Comparison of ENCODE assay signal across 15 cellular contexts in the genomic region with DNA sequence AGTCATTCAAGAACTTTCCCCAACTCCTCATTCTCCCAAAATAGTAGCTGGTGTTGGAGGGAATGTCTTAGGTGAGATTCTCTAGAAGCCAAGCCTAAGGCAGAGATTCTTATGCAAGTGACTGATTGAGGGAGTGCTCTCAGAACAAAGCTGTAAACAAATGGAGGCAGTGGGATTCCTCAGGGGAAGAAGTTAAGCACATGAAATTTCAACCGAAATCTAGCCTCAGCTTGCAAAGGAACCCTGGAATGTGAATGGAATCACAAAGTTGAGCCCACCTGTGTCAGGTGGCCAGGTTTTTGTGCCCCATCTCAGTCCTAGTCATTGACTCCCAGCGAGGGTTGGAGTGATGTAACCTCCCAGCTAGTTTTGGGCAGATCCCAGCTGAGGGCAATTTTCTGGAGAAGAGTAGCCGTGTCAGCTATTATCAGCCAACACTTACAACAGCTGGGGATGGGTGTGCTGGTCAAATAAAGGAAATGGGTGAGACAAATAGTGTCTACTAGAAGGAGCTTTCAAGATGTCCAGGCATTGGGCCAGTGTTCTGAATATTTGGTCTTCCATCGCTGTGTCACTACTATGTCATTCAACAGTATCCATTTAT. TPM values are rescaled to one million over a fixed set of nuclear protein-coding genes. Genes with fewer than 3 reads are reported as not detected.
DNase-seq lines count a peak whose midpoint lies in the region; TF ChIP-seq lines count a peak whose summit lies in the region.
"Had no signal": no experiment of that assay in that cellular context is flagged by ENCODE, and none has a peak within 500 bp of the region (broad histone marks: within the 10 kb centered on the region; RNA-seq: fewer than 3 reads in every experiment).

No MANE protein-coding gene starts in this region.

- peak overlapping the region; percentile 97 for H2AFZ ChIP-seq in neural progenitor cell (replicated peaks)

- peak overlapping the region; percentile 18 for H3K27ac ChIP-seq in neural progenitor cell
- no peak overlapping the region for H3K27ac ChIP-seq in CD4-positive, alpha-beta memory T cell (ENCODE audit: low read depth, low read length)

- H4K20me1 ChIP-seq in neural progenitor cell (ENCODE audit: low read depth): no peaks in the 10 kb centered on the region

- no peak overlapping the region for H3K4me2 ChIP-seq in neural progenitor cell

- H3K9me3 Mint-ChIP-seq in neural progenitor cell: no peaks in the 10 kb centered on the region
- no peaks in the 10 kb centered on the region for H3K9me3 Mint-ChIP-seq in CD4-positive, alpha-beta memory T cell
- H3K9me3 Mint-ChIP-seq: activated CD4-positive, alpha-beta memory T cell treated with anti-CD3 and anti-CD28 coated beads, Interleukin-2, amount 10 ng/mL, durations not matched to agents 7 days and 5 days; stimulated activated effector memory CD8-positive, alpha-beta T cell treated with anti-CD3 and anti-CD28 coated beads, Interleukin-12 subunit alpha, Interleukin-12 subunit beta, amount 100 ng/mL, for 72 hours had no signal

- H3K4me1 ChIP-seq in neural progenitor cell: peaks cover 13% of the 10 kb centered on the region
- no peaks in the 10 kb centered on the region for H3K4me1 ChIP-seq in CD4-positive, alpha-beta memory T cell (ENCODE audit: insufficient read depth, low read length)
- H3K4me1 ChIP-seq: psoas muscle had no signal

- no peaks in the 10 kb centered on the region for H3K9me3 ChIP-seq in neural progenitor cell (ENCODE audit: low read depth)
- no peaks in the 10 kb centered on the region for H3K9me3 ChIP-seq in CD4-positive, alpha-beta memory T cell (ENCODE audit: control insufficient read depth in 1 of 2, low read length in 2 of 2)
- H3K9me3 ChIP-seq: psoas muscle had no signal

- H3K27me3 Mint-ChIP-seq in neural progenitor cell (ENCODE audit: insufficient read depth, low read depth): no peaks in the 10 kb centered on the region
- H3K27me3 Mint-ChIP-seq in CD4-positive, alpha-beta memory T cell: peaks cover 0 to 3% of the 10 kb centered on the region in 2 donors

- H3K36me3 ChIP-seq in neural progenitor cell: peaks cover 3% of the 10 kb centered on the region
- no peaks in the 10 kb centered on the region for H3K36me3 ChIP-seq in CD4-positive, alpha-beta memory T cell (ENCODE audit: insufficient read depth, low read length)

- H3F3A ChIP-seq in neural progenitor cell (ENCODE audit: low read depth): peaks cover 4% of the 10 kb centered on the region

- no peak overlapping the region for H3K27ac Mint-ChIP-seq in neural progenitor cell
- H3K27ac Mint-ChIP-seq in CD4-positive, alpha-beta memory T cell: no peak overlapping the region
- H3K27ac Mint-ChIP-seq: activated CD4-positive, alpha-beta memory T cell treated with anti-CD3 and anti-CD28 coated beads, Interleukin-2, amount 10 ng/mL, durations not matched to agents 7 days and 5 days had no signal

- H3K4me3 Mint-ChIP-seq in neural progenitor cell: no peak overlapping the region
- no peak overlapping the region for H3K4me3 Mint-ChIP-seq in CD4-positive, alpha-beta memory T cell
- H3K4me3 Mint-ChIP-seq: activated CD4-positive, alpha-beta memory T cell treated with anti-CD3 and anti-CD28 coated beads, Interleukin-2, amount 10 ng/mL, durations not matched to agents 7 days and 5 days; stimulated activated effector memory CD8-positive, alpha-beta T cell treated with anti-CD3 and anti-CD28 coated beads, Interleukin-12 subunit alpha, Interleukin-12 subunit beta, amount 100 ng/mL, for 72 hours had no signal

- DNase-seq in EL (peak; percentile 39), NCI-H69 (lab: John Stamatoyannopoulos, UW) (peak; percentile 27), fibroblast of the aortic adventitia (ENCODE audit: low read depth) (peak; percentile 29), neural progenitor cell (ENCODE audit: low spot score) (no peak), anterior cingulate cortex (lab: John Stamatoyannopoulos, UW) (no peak), Kasumi-1 (lab: John Stamatoyannopoulos, UW) (no peak), COLO668 (lab: John Stamatoyannopoulos, UW; ENCODE audit: unreplicated experiment) (no peak)
- no peak for DNase-seq in CD4-positive, alpha-beta memory T cell
- DNase-seq: activated CD4-positive, alpha-beta memory T cell treated with anti-CD3 and anti-CD28 coated beads, Interleukin-2, amount 10 ng/mL, durations not matched to agents 7 days and 5 days; activated effector memory CD4-positive, alpha-beta T cell treated with Interleukin-2 at 50 U/mL for 16 hours; GOT3; psoas muscle; stimulated activated CD4-positive, alpha-beta T cell treated with anti-CD3 and anti-CD28 coated beads, Interleukin-2, amount 100 ng/mL, for 48 hours had no signal

- no peaks in the 10 kb centered on the region for H3K27me3 ChIP-seq in neural progenitor cell
- H3K27me3 ChIP-seq in CD4-positive, alpha-beta memory T cell (ENCODE audit: insufficient read depth, low read length): no peaks in the 10 kb centered on the region

- TF ChIP-seq CTCF in fibroblast of the aortic adventitia (IDR thresholded peaks at IDR 0.05; ENCODE audit: insufficient read depth, low read length): no peak
- TF ChIP-seq CTCF in neural progenitor cell (IDR thresholded peaks at IDR 0.05): no peak

- CTCF ChIA-PET in CD4-positive, alpha-beta memory T cell (lab: Charles Lee; ENCODE audit: partially characterized antibody): interaction anchor here (1.4 kb wide), 1 partner anchor 8 kb away, joined by 4 read pairs; no protein-coding TSS in a partner anchor

- POLR2A ChIA-PET in CD4-positive, alpha-beta memory T cell (lab: Charles Lee; ENCODE audit: partially characterized antibody): no interaction called here

- H3K9ac ChIP-seq in neural progenitor cell: no peak overlapping the region

- H3K4me3 ChIP-seq in fibroblast of the aortic adventitia (ENCODE audit: low read depth, low read length): no peak overlapping the region
- no peak overlapping the region for H3K4me3 ChIP-seq in neural progenitor cell
- H3K4me3 ChIP-seq in CD4-positive, alpha-beta memory T cell (ENCODE audit: low read length in 2 of 2): no peak overlapping the region
- H3K4me3 ChIP-seq: lung had no signal

- intact Hi-C loops in CD4-positive, alpha-beta memory T cell (cut with micrococcal nuclease): no loop called here

- peaks cover 6% of the 10 kb centered on the region for H3K4me1 Mint-ChIP-seq in neural progenitor cell
- H3K4me1 Mint-ChIP-seq in CD4-positive, alpha-beta memory T cell: no peaks in the 10 kb centered on the region
- H3K4me1 Mint-ChIP-seq: stimulated activated effector memory CD8-positive, alpha-beta T cell treated with anti-CD3 and anti-CD28 coated beads, Interleukin-12 subunit alpha, Interleukin-12 subunit beta, amount 100 ng/mL, for 72 hours had no signal

- no peaks in the 10 kb centered on the region for H3K36me3 Mint-ChIP-seq in neural progenitor cell
- no peaks in the 10 kb centered on the region for H3K36me3 Mint-ChIP-seq in CD4-positive, alpha-beta memory T cell
- H3K36me3 Mint-ChIP-seq: stimulated activated effector memory CD8-positive, alpha-beta T cell treated with anti-CD3 and anti-CD28 coated beads, Interleukin-12 subunit alpha, Interleukin-12 subunit beta, amount 100 ng/mL, for 72 hours had no signal

- no peaks in the 10 kb centered on the region for H3K79me2 ChIP-seq in neural progenitor cell (ENCODE audit: low read depth)

RNA-seq across cellular contexts. Expression of a gene that starts 29.7 kb away (rescaled TPM):
- total RNA-seq in fibroblast of the aortic adventitia (ENCODE audit: low replicate concordance): 16.3 and 79.5 TPM in 2 replicates
- total RNA-seq in neural progenitor cell (ENCODE audit: low replicate concordance): 27.7 and 43.8 TPM in 2 replicates
- not detected for total RNA-seq in CD4-positive, alpha-beta memory T cell
- polyA plus RNA-seq in CD4-positive, alpha-beta memory T cell: not detected

Comparison
In these comparisons a context has a peak if more than half of its experiments do, and no peak if none do; other contexts are left out.
1. DNase-seq: peak in EL (single experiment), NCI-H69 (single experiment) and fibroblast of the aortic adventitia (single experiment); none in neural progenitor cell (single experiment), anterior cingulate cortex (0 of 58), Kasumi-1 (0 of 2), COLO668 (single experiment) and CD4-positive, alpha-beta memory T cell (0 of 5).
2. RNA of a gene that starts 29.7 kb away (total RNA-seq): 16.3 to 79.5 TPM in fibroblast of the aortic adventitia and 27.7 to 43.8 TPM in neural progenitor cell; not detected in CD4-positive, alpha-beta memory T cell; every median in the first group is over 10 times any median in the second.